Comparison of ENCODE assay signal across 3 cellular contexts in genomic region chr9:126285652-126286051, GRCh38. TPM values are rescaled to one million over a fixed set of nuclear protein-coding genes. Genes with fewer than 3 reads are reported as not detected.
DNase-seq lines count a peak whose midpoint lies in the region; ATAC-seq, FAIRE-seq and TF ChIP-seq lines count a peak whose summit lies in the region.
"Not testable (repeated sequence)": the region's sequence is repeated elsewhere in the genome, so short reads cannot be mapped to it uniquely, and the experiment has no call there.

No MANE protein-coding gene starts in this region.

- not testable (repeated sequence) for H3K36me3 Mint-ChIP-seq in astrocyte (ENCODE audit: low read depth, unreplicated experiment)

- not testable (repeated sequence) for FAIRE-seq in astrocyte (lab: Jason Lieb, UNC)

- not testable (repeated sequence) for H3K27ac ChIP-seq in HEK293 (ENCODE audit: extremely low read depth, low read depth, low read length); astrocyte (ENCODE audit: low read depth, low read length)

- H3K36me3 ChIP-seq in HEK293 (ENCODE audit: control insufficient read depth in 2 of 2, insufficient read depth in 1 of 2, low read length in 2 of 2); astrocyte (ENCODE audit: insufficient read depth, low read length): not testable (repeated sequence)

- H3K4me2 ChIP-seq in astrocyte (ENCODE audit: low read length), result not testable (repeated sequence)

- POLR2A ChIA-PET in HEK293 (lab: Yijun Ruan, JAX), result not testable (repeated sequence)

- not testable (repeated sequence) for H3K27me3 ChIP-seq in astrocyte (ENCODE audit: insufficient read depth, low read length)

- not testable (repeated sequence) for H3K9me3 ChIP-seq in HEK293 (ENCODE audit: control insufficient read depth, insufficient read depth, low read depth, low read length); astrocyte (ENCODE audit: insufficient read depth, low read depth, low read length)

- not testable (repeated sequence) for H4K20me1 ChIP-seq in astrocyte (ENCODE audit: insufficient read depth, low read length)

- DNase-seq in astrocyte (ENCODE audit: low read depth), result not testable (repeated sequence)

- H3K4me1 Mint-ChIP-seq in astrocyte (ENCODE audit: low read depth, unreplicated experiment), result not testable (repeated sequence)

- H3K79me2 ChIP-seq in astrocyte (ENCODE audit: insufficient read depth, low read length), result not testable (repeated sequence)

- ATAC-seq in SK-N-SH treated with all-trans-retinoic acid at 6 μM for 48 hours, result not testable (repeated sequence)

- H2AFZ ChIP-seq in astrocyte (ENCODE audit: low read depth, low read length), result not testable (repeated sequence)

- not testable (repeated sequence) for H3K4me1 ChIP-seq in HEK293 (ENCODE audit: control insufficient read depth, insufficient read depth, low read length); astrocyte (ENCODE audit: insufficient read depth, low read length)

- not testable (repeated sequence) for H3K9me3 Mint-ChIP-seq in astrocyte (ENCODE audit: unreplicated experiment)

- H3K9ac ChIP-seq in astrocyte (ENCODE audit: low read length), result not testable (repeated sequence)

- CTCF ChIA-PET in HEK293 (lab: Yijun Ruan, JAX), result interaction anchor here (0.7 to 1.2 kb wide), 2 partner anchors 213 to 496 kb away, joined by 3 to 4 read pairs; no protein-coding TSS in a partner anchor

- TF ChIP-seq CTCF in HEK293 (tag by site-specific recombination; IDR thresholded peaks at IDR 0.05); astrocyte (IDR thresholded peaks at IDR 0.05; ENCODE audit: insufficient read depth, low read depth, low read length): not testable (repeated sequence)

- H3K27me3 Mint-ChIP-seq in astrocyte (ENCODE audit: low read depth, unreplicated experiment), result not testable (repeated sequence)

- H3K27ac Mint-ChIP-seq in astrocyte (ENCODE audit: unreplicated experiment), result not testable (repeated sequence)

- H3K4me3 ChIP-seq in HEK293 (ENCODE audit: low read depth, low read length); astrocyte (ENCODE audit: insufficient read depth, low read depth, low read length): not testable (repeated sequence)

- peak overlapping the region; percentile 20 for H3K4me3 Mint-ChIP-seq in astrocyte (ENCODE audit: unreplicated experiment)

TF ChIP-seq in HEK293, 187 proteins besides CTCF, POLR2A, EP300 and RAD21:
- peak; percentile 73 for TF ChIP-seq ZNF146 (tag by site-specific recombination; IDR thresholded peaks at IDR 0.05)

TF ChIP-seq in SK-N-SH treated with all-trans-retinoic acid at 6 μM for 48 hours, 23 proteins besides CTCF, POLR2A, EP300 and RAD21:
- TF ChIP-seq ZNF8 (CRISPR knock-in tag; IDR thresholded peaks at IDR 0.05), result peak; percentile 64; the same call in 1 of the 2 replicates

RNA-seq across cellular contexts. Expression of gene MVB12B, which starts 41.0 kb away (rescaled TPM):
- 12.8 and 13.2 TPM in 2 replicates for total RNA-seq in astrocyte
